11 cellular contexts compared by ENCODE assay signal in genomic region chr3:191376742-191377141, GRCh38. TPM values are rescaled to one million over a fixed set of nuclear protein-coding genes. Genes with fewer than 3 reads are reported as not detected.
DNase-seq lines count a peak whose midpoint lies in the region; ATAC-seq and TF ChIP-seq lines count a peak whose summit lies in the region.
"Had no signal": no experiment of that assay in that cellular context is flagged by ENCODE, and none has a peak within 500 bp of the region (broad histone marks: within the 10 kb centered on the region; RNA-seq: fewer than 3 reads in every experiment).

No MANE protein-coding gene starts in this region.

- no peak overlapping the region for H3K4me3 ChIP-seq in MG63
- no peak overlapping the region for H3K4me3 ChIP-seq in endodermal cell (ENCODE audit: low read length)
- peak overlapping the region in 1 of 2 experiments; percentile 22 for H3K4me3 ChIP-seq in mesenchymal stem cell (ENCODE audit: insufficient read depth in 1 of 2, low read depth in 1 of 2, low read length in 2 of 2)

- H3K4me1 ChIP-seq in endodermal cell (ENCODE audit: control insufficient read depth, insufficient read depth, low read length) (peaks cover 7% of the 10 kb centered on the region), mesenchymal stem cell (ENCODE audit: control insufficient read depth, insufficient read depth, low read depth, low read length) (no peaks in the 10 kb centered on the region)

- ATAC-seq in HG03196 (IDR thresholded peaks at IDR 0.05; ENCODE audit: unreplicated experiment) (no peak), T-cell (replicated peaks in 1 of 4) (no peak)

- H3K27ac ChIP-seq in endodermal cell (ENCODE audit: low read depth, low read length) (no peak overlapping the region), mesenchymal stem cell (ENCODE audit: low read length, poor library complexity, severe bottlenecking) (peak overlapping the region; percentile 69)
- H3K27ac ChIP-seq: C4-2B had no signal

- H3K9me3 Mint-ChIP-seq in endodermal cell: no peaks in the 10 kb centered on the region
- H3K9me3 Mint-ChIP-seq in T-cell: no peaks in the 10 kb centered on the region

- no peak overlapping the region for H4K8ac ChIP-seq in mesenchymal stem cell (ENCODE audit: low read length)

- H3K4me1 Mint-ChIP-seq in endodermal cell (peaks cover 24% of the 10 kb centered on the region), T-cell (peaks cover 0 to 5% (median 3%) of the 10 kb centered on the region in 3 donors)

- no peak overlapping the region for H3K18ac ChIP-seq in mesenchymal stem cell (ENCODE audit: low read depth in 1 of 2, low read length in 2 of 2)

- peaks cover 16% of the 10 kb centered on the region for H3K79me1 ChIP-seq in mesenchymal stem cell (replicated peaks; ENCODE audit: low read length, poor library complexity, severe bottlenecking)

- H3K4me3 Mint-ChIP-seq in endodermal cell (no peak overlapping the region), T-cell (no peak overlapping the region)

- 79 to 89% methylated on average over 6 of the region's 6 CpGs for WGBS in endodermal cell (ENCODE audit: insufficient coverage in 1 of 2, insufficient read length in 1 of 2), 2 experiments
- 14% methylated on average over 6 of the region's 6 CpGs for WGBS in mesenchymal stem cell

- H3K14ac ChIP-seq in mesenchymal stem cell (ENCODE audit: low read length in 2 of 2): no peak overlapping the region

- H3K27me3 ChIP-seq in MG63 (no peaks in the 10 kb centered on the region), endodermal cell (ENCODE audit: control insufficient read depth, insufficient read depth, low read length, poor library complexity, severe bottlenecking) (no peaks in the 10 kb centered on the region), mesenchymal stem cell (ENCODE audit: control insufficient read depth in 1 of 2, insufficient read depth in 1 of 2, low read length in 2 of 2) (no peaks in the 10 kb centered on the region)

- H3K36me3 Mint-ChIP-seq in endodermal cell (ENCODE audit: low read depth) (peaks cover 24% of the 10 kb centered on the region), T-cell (peaks cover 3% of the 10 kb centered on the region)

- no peak overlapping the region for H2BK120ac ChIP-seq in mesenchymal stem cell (ENCODE audit: low read depth, low read length)

- POLR2A ChIA-PET in T-cell (lab: Charles Lee): no interaction called here

- H3K9me3 ChIP-seq in MG63: no peaks in the 10 kb centered on the region
- no peaks in the 10 kb centered on the region for H3K9me3 ChIP-seq in endodermal cell (ENCODE audit: control insufficient read depth, low read length)
- no peaks in the 10 kb centered on the region for H3K9me3 ChIP-seq in mesenchymal stem cell (ENCODE audit: control insufficient read depth, low read length)

- no peak overlapping the region for H2AFZ ChIP-seq in mesenchymal stem cell (ENCODE audit: low read depth, low read length)

- H3K4ac ChIP-seq in mesenchymal stem cell (ENCODE audit: low read depth in 1 of 2, low read length in 2 of 2): no peak overlapping the region

- CTCF ChIA-PET in T-cell (lab: Charles Lee): no interaction called here

- TF ChIP-seq CTCF in endodermal cell (conservative IDR thresholded peaks at IDR 0.05): no peak

- peaks cover 18% of the 10 kb centered on the region for H3K36me3 ChIP-seq in MG63
- peaks cover 45% of the 10 kb centered on the region for H3K36me3 ChIP-seq in endodermal cell (ENCODE audit: control insufficient read depth, insufficient read depth, low read length)
- H3K36me3 ChIP-seq in mesenchymal stem cell (ENCODE audit: control insufficient read depth in 1 of 2, insufficient read depth in 2 of 2, low read depth in 1 of 2, low read length in 2 of 2): peaks cover 6 to 48% of the 10 kb centered on the region in 2 experiments

- DNase-seq in ACHN: peak; percentile 29
- DNase-seq in MG63: peak; percentile 59
- no peak for DNase-seq in endodermal cell
- peak; percentile 84 for DNase-seq in mesenchymal stem cell
- DNase-seq in NCI-H2227 (lab: John Stamatoyannopoulos, UW; ENCODE audit: unreplicated experiment): no peak
- no peak for DNase-seq in T-cell
- DNase-seq in NK-92 treated with Interleukin-12 subunit alpha and Interleukin-12 subunit beta, amount 100 ng/mL, for 24 hours (lab: John Stamatoyannopoulos, UW): no peak
- DNase-seq: activated CD8-positive, alpha-beta memory T cell treated with anti-CD3 and anti-CD28 coated beads for 24 hours; effector CD4-positive, alpha-beta T cell had no signal

- no peak overlapping the region for H4K91ac ChIP-seq in mesenchymal stem cell (ENCODE audit: low read length)

- no peak overlapping the region for H3K4me2 ChIP-seq in mesenchymal stem cell (ENCODE audit: low read length, poor library complexity, severe bottlenecking)

- in situ Hi-C loops in ACHN (cut with HindIII; ENCODE audit: low pct_ligation_motif_present, low pct_unique_long_range_greater_than_20kb, low sequenced_read_pairs): no loop called here

- H2BK15ac ChIP-seq in mesenchymal stem cell (ENCODE audit: low read depth, poor library complexity, severe bottlenecking): no peak overlapping the region

- no peak overlapping the region for H2AK5ac ChIP-seq in mesenchymal stem cell (ENCODE audit: low read length, severe bottlenecking)

- no peak overlapping the region for H2BK12ac ChIP-seq in mesenchymal stem cell (ENCODE audit: low read length in 2 of 2)

- H3K9ac ChIP-seq in endodermal cell (ENCODE audit: extremely low read depth, low read length, poor library complexity, severe bottlenecking) (no peak overlapping the region), mesenchymal stem cell (ENCODE audit: low read length) (peak overlapping the region; percentile 83)

- no peak overlapping the region for H2BK5ac ChIP-seq in mesenchymal stem cell (ENCODE audit: low read depth, low read length, poor library complexity, severe bottlenecking)

- no peak overlapping the region for H3K23ac ChIP-seq in mesenchymal stem cell (ENCODE audit: low read length in 2 of 2)

- H3K27me3 Mint-ChIP-seq in endodermal cell (ENCODE audit: insufficient read depth) (no peaks in the 10 kb centered on the region), T-cell (no peaks in the 10 kb centered on the region)

- H3K27ac Mint-ChIP-seq in endodermal cell (peak overlapping the region; percentile 65), T-cell (no peak overlapping the region)

RNA-seq across cellular contexts. Expression of gene UTS2B, which starts 46.4 kb away (rescaled TPM):
- total RNA-seq in MG63 (2014; rRNA removed; shearing (Covaris generic); ENCODE audit: low replicate concordance): not detected in 2 replicates
- total RNA-seq in endodermal cell (under 1 TPM in 1 of 2 donors, not detected in 1; 0.90 TPM), T-cell (under 1 TPM in 2 of 5 donors, not detected in 3; 0.32 to 0.36 TPM)
- 0.36 TPM for polyA plus RNA-seq in endodermal cell (2013, experiment 1 of 2)
- polyA plus RNA-seq in endodermal cell (2013, experiment 2 of 2): not detected
- polyA plus RNA-seq in mesenchymal stem cell (2013, experiment 1 of 2): 0.55 TPM
- polyA plus RNA-seq in mesenchymal stem cell (2013, experiment 2 of 2): 0.55 TPM

RNA-seq across cellular contexts. Expression of gene CCDC50, which starts 47.5 kb away (rescaled TPM):
- 65.4 and 93.9 TPM in 2 replicates for total RNA-seq in MG63 (2014; rRNA removed; shearing (Covaris generic); ENCODE audit: low replicate concordance)
- total RNA-seq in endodermal cell (10 to 100 TPM; 41.8 to 48.6 TPM), T-cell (1 to 10 TPM; 4.0 to 9.7 (median 9.7) TPM)
- 62.5 TPM for polyA plus RNA-seq in endodermal cell (2013, experiment 1 of 2)
- 65.1 TPM for polyA plus RNA-seq in endodermal cell (2013, experiment 2 of 2)
- polyA plus RNA-seq in mesenchymal stem cell (2013, experiment 1 of 2): 83.5 TPM
- polyA plus RNA-seq in mesenchymal stem cell (2013, experiment 2 of 2): 86.8 TPM

Comparison
In these comparisons a context has a peak if more than half of its experiments do, and no peak if none do; other contexts are left out.
1. DNase-seq: peak in ACHN (single experiment), MG63 (single experiment) and mesenchymal stem cell (single experiment); none in endodermal cell (single experiment), NCI-H2227 (single experiment), T-cell (0 of 34) and NK-92 treated with Interleukin-12 subunit alpha and Interleukin-12 subunit beta, amount 100 ng/mL, for 24 hours (single experiment).